Comparison of ENCODE assay signal across 8 cellular contexts in genomic region chr18:50307738-50308470, GRCh38. TPM values are rescaled to one million over a fixed set of nuclear protein-coding genes. Genes with fewer than 3 reads are reported as not detected.
DNase-seq lines count a peak whose midpoint lies in the region; ATAC-seq and TF ChIP-seq lines count a peak whose summit lies in the region.

No MANE protein-coding gene starts in this region.

- H3K4me1 Mint-ChIP-seq in activated CD4-positive, alpha-beta T cell treated with anti-CD3 and anti-CD28 coated beads for 36 hours, result peaks cover 11% of the 10 kb centered on the region

- POLR2A ChIA-PET in activated CD4-positive, alpha-beta T cell treated with anti-CD3 and anti-CD28 coated beads for 36 hours (lab: Charles Lee), result interaction anchor here (0.6 to 1.1 kb wide), 2 partner anchors 9 to 70 kb away, joined by 3 to 4 read pairs; no protein-coding TSS in a partner anchor

- ATAC-seq in HG03439 (IDR thresholded peaks at IDR 0.05; ENCODE audit: unreplicated experiment) (peak; percentile 85), left colon (peak; percentile 99)
- ATAC-seq in activated CD4-positive, alpha-beta T cell treated with anti-CD3 and anti-CD28 coated beads for 36 hours, result peak; percentile 99

- DNase-seq in AG09319 (ENCODE audit: extremely low read depth, low read depth) (peak; percentile 62), GM19238 (ENCODE audit: insufficient read length, low spot score) (peak; percentile 88), NCI-H460 (ENCODE audit: extremely low read depth, low read depth) (peak; percentile 97), colonic mucosa (peak; percentile 94), left colon (peak; percentile 95 to 96)
- peak; percentile 95 for DNase-seq in activated CD4-positive, alpha-beta T cell treated with anti-CD3 and anti-CD28 coated beads for 36 hours
- DNase-seq in stimulated activated CD4-positive, alpha-beta T cell treated with anti-CD3 and anti-CD28 coated beads, Interleukin-1b, Interleukin-23, amount 100 ng/mL, for 24 hours (ENCODE audit: low read depth in 4 of 4, low spot score in 1 of 4), result peak; percentile 75 to 88 (median 82)

- H3K4me3 Mint-ChIP-seq in activated CD4-positive, alpha-beta T cell treated with anti-CD3 and anti-CD28 coated beads for 36 hours, result peak overlapping the region; percentile 73

- peak overlapping the region in 1 of 2 donors; percentile 24 for H3K9ac ChIP-seq in colonic mucosa (ENCODE audit: low read depth in 2 of 2, low read length in 2 of 2)

- intact Hi-C loops in activated CD4-positive, alpha-beta T cell treated with anti-CD3 and anti-CD28 coated beads for 36 hours (cut with DNase I, micrococcal nuclease), result loop anchor here (1.0 to 5.0 kb wide), 7 partner anchors 10 to 67 kb away; partner anchors contain the start of genes CFAP53 (in 1 of the 2), CXXC1 (in 1 of the 2), MBD1 (in 1 of the 2) and SKA1 (in 1 of the 2)
- intact Hi-C loops in colonic mucosa (cut with DNase I), result no loop called here
- intact Hi-C loops in left colon (cut with DNase I, micrococcal nuclease), result no loop called here

- no peaks in the 10 kb centered on the region for H3K36me3 ChIP-seq in colonic mucosa

- H3K27me3 ChIP-seq in colonic mucosa, result no peaks in the 10 kb centered on the region

- no peak for TF ChIP-seq CTCF in AG09319 (IDR thresholded peaks at IDR 0.05; ENCODE audit: low read depth, low read length)
- no peak for TF ChIP-seq CTCF in colonic mucosa (IDR thresholded peaks at IDR 0.05)

- H3K36me3 Mint-ChIP-seq in activated CD4-positive, alpha-beta T cell treated with anti-CD3 and anti-CD28 coated beads for 36 hours (ENCODE audit: low read depth), result no peaks in the 10 kb centered on the region

- H3K4me3 ChIP-seq in colonic mucosa, result peak overlapping the region; percentile 37

- peak overlapping the region; percentile 37 for H3K27ac Mint-ChIP-seq in activated CD4-positive, alpha-beta T cell treated with anti-CD3 and anti-CD28 coated beads for 36 hours

- CTCF ChIA-PET in activated CD4-positive, alpha-beta T cell treated with anti-CD3 and anti-CD28 coated beads for 36 hours (lab: Charles Lee), result interaction anchor here (0.7 to 1.4 kb wide), 4 partner anchors 10 to 84 kb away, joined by 3 to 7 read pairs (median 4); no protein-coding TSS in a partner anchor

- no peaks in the 10 kb centered on the region for H3K4me1 ChIP-seq in colonic mucosa

- peaks cover 3% of the 10 kb centered on the region for H3K27me3 Mint-ChIP-seq in activated CD4-positive, alpha-beta T cell treated with anti-CD3 and anti-CD28 coated beads for 36 hours

- H3K9me3 Mint-ChIP-seq in activated CD4-positive, alpha-beta T cell treated with anti-CD3 and anti-CD28 coated beads for 36 hours (ENCODE audit: low read depth), result no peaks in the 10 kb centered on the region

- no peaks in the 10 kb centered on the region for H3K9me3 ChIP-seq in colonic mucosa

- no peak overlapping the region for H3K27ac ChIP-seq in colonic mucosa

RNA-seq across cellular contexts. Expression of gene CXXC1, which starts 20.4 kb away (rescaled TPM):
- 21.9 and 28.6 TPM in 2 replicates for total RNA-seq in NCI-H460 (2014; rRNA removed; shearing (Covaris generic))
- polyA plus RNA-seq in NCI-H460 (2014; cell fraction: nucleus; rRNA removed), result 219 and 247 TPM in 2 replicates
- 10 to 100 TPM; 68.6 to 80.0 TPM for total RNA-seq in activated CD4-positive, alpha-beta T cell treated with anti-CD3 and anti-CD28 coated beads for 36 hours
- total RNA-seq in colonic mucosa (100 to 1,000 TPM in 1 of 2 donors, 10 to 100 TPM in 1; 46.1 to 102 TPM), left colon (10 to 100 TPM; 67.1 to 81.0 TPM)

RNA-seq across cellular contexts. Expression of gene MBD1, which starts 26.6 kb away (rescaled TPM):
- total RNA-seq in NCI-H460 (2014; rRNA removed; shearing (Covaris generic)), result 54.9 and 57.1 TPM in 2 replicates
- 86.0 and 102 TPM in 2 replicates for polyA plus RNA-seq in NCI-H460 (2014; cell fraction: nucleus; rRNA removed)
- 10 to 100 TPM; 62.2 to 70.5 TPM for total RNA-seq in activated CD4-positive, alpha-beta T cell treated with anti-CD3 and anti-CD28 coated beads for 36 hours
- total RNA-seq in colonic mucosa (10 to 100 TPM; 54.2 to 92.3 TPM), left colon (10 to 100 TPM; 66.4 to 68.0 TPM)

RNA-seq across cellular contexts. Expression of gene CFAP53, which starts 41.6 kb away (rescaled TPM):
- total RNA-seq in NCI-H460 (2014; rRNA removed; shearing (Covaris generic)), result 0.35 and 0.84 TPM in 2 replicates
- 0.13 TPM in 1 of 2 replicates, not detected in the other for polyA plus RNA-seq in NCI-H460 (2014; cell fraction: nucleus; rRNA removed)
- total RNA-seq in activated CD4-positive, alpha-beta T cell treated with anti-CD3 and anti-CD28 coated beads for 36 hours, result under 1 TPM; 0.37 to 0.44 TPM
- total RNA-seq in colonic mucosa, result under 1 TPM; 0.16 to 0.44 TPM
- total RNA-seq in left colon, result under 1 TPM; 0.24 to 0.28 TPM

Comparison
In these comparisons a context has a peak if more than half of its experiments do, and no peak if none do; other contexts are left out.
1. intact Hi-C loops: an anchor here in activated CD4-positive, alpha-beta T cell treated with anti-CD3 and anti-CD28 coated beads for 36 hours (1.0 to 5.0 kb wide); none called in colonic mucosa and left colon.